In genomic region chr5:159207222-159207615, GRCh38 we compare ENCODE assay signal across 1 cellular context.
TF ChIP-seq lines count a peak whose summit lies in the region.

No MANE protein-coding gene starts in this region.

TF ChIP-seq in H1, 55 proteins besides CTCF, POLR2A, EP300 and RAD21 (continued from another document):
- TF ChIP-seq USF2 (IDR thresholded peaks at IDR 0.05; ENCODE audit: low read length) (no peak), HDAC2 (IDR thresholded peaks at IDR 0.05; ENCODE audit: borderline replicate concordance in 1 of 2, low read depth in 2 of 2, low read length in 2 of 2) (no peak), PHF8 (conservative IDR thresholded peaks at IDR 0.05; ENCODE audit: low read depth, low read length) (no peak), GABPA (IDR thresholded peaks at IDR 0.05; ENCODE audit: borderline replicate concordance, insufficient read depth, low read length) (no peak), JUN (IDR thresholded peaks at IDR 0.05; ENCODE audit: low read depth, low read length) (no peak), SIRT6 (IDR thresholded peaks at IDR 0.05; ENCODE audit: low read length) (no peak), SP1 (IDR thresholded peaks at IDR 0.05; ENCODE audit: low read depth, low read length) (no peak)
